Comparison of ENCODE assay signal across 22 cellular contexts in genomic region chr20:4886771-4887527, GRCh38.
DNase-seq lines count a peak whose midpoint lies in the region; ATAC-seq and TF ChIP-seq lines count a peak whose summit lies in the region.
"Had no signal": no experiment of that assay in that cellular context is flagged by ENCODE, and none has a peak within 500 bp of the region (broad histone marks: within the 10 kb centered on the region; RNA-seq: fewer than 3 reads in every experiment).

No MANE protein-coding gene starts in this region.

- TF ChIP-seq POLR2A in upper lobe of left lung (IDR thresholded peaks at IDR 0.05): no peak

- no peaks in the 10 kb centered on the region for H3K27me3 Mint-ChIP-seq in activated naive CD4-positive, alpha-beta T cell treated with anti-CD3 and anti-CD28 coated beads, Interleukin-2, amount 50 U/mL, for 24 hours
- H3K27me3 Mint-ChIP-seq in Calu3 (ENCODE audit: unreplicated experiment): no peaks in the 10 kb centered on the region
- H3K27me3 Mint-ChIP-seq: activated CD8-positive, alpha-beta T cell treated with anti-CD3 and anti-CD28 coated beads for 36 hours had no signal

- ATAC-seq in upper lobe of left lung (ENCODE audit: low FRiP score in 2 of 2): peak; percentile 25 to 52
- no peak for ATAC-seq in activated CD4-positive, CD25-positive, alpha-beta regulatory T cell treated with anti-CD3 and anti-CD28 coated beads, Interleukin-2, amount 50 U/mL, for 24 hours
- ATAC-seq: activated CD8-positive, alpha-beta T cell treated with anti-CD3 and anti-CD28 coated beads for 36 hours; HCT116; K562; stimulated activated naive CD8-positive, alpha-beta T cell treated with anti-CD3 and anti-CD28 coated beads, Interleukin-15, Interleukin-2, amounts not matched to agents 100 U/mL and 50 U/mL, for 24 hours; WTC11 had no signal

- no TSS peak for BruUV-seq in Calu3 (replicated peaks; lab: Mats Ljungman, UMichigan)

- H3K27ac ChIP-seq in upper lobe of left lung: no peak overlapping the region
- H3K27ac ChIP-seq: left ventricle myocardium inferior had no signal

- no peaks in the 10 kb centered on the region for H3K9me3 Mint-ChIP-seq in activated naive CD4-positive, alpha-beta T cell treated with anti-CD3 and anti-CD28 coated beads, Interleukin-2, amount 50 U/mL, for 24 hours
- H3K9me3 Mint-ChIP-seq in Calu3 (ENCODE audit: low read depth, unreplicated experiment): no peaks in the 10 kb centered on the region
- H3K9me3 Mint-ChIP-seq: activated CD8-positive, alpha-beta T cell treated with anti-CD3 and anti-CD28 coated beads for 36 hours; WTC11 had no signal

- H3K27ac Mint-ChIP-seq in activated naive CD4-positive, alpha-beta T cell treated with anti-CD3 and anti-CD28 coated beads, Interleukin-2, amount 50 U/mL, for 24 hours: peak overlapping the region; percentile 59
- H3K27ac Mint-ChIP-seq in Calu3 (ENCODE audit: unreplicated experiment): no peak overlapping the region
- H3K27ac Mint-ChIP-seq: activated CD8-positive, alpha-beta T cell treated with anti-CD3 and anti-CD28 coated beads for 36 hours had no signal

- no peaks in the 10 kb centered on the region for H3K4me1 ChIP-seq in upper lobe of left lung
- H3K4me1 ChIP-seq: left ventricle myocardium inferior had no signal

- no peak overlapping the region for H3K4me3 ChIP-seq in upper lobe of left lung
- H3K4me3 ChIP-seq: dorsolateral prefrontal cortex, K562, left ventricle myocardium inferior had no signal

- no peak for TF ChIP-seq EP300 in upper lobe of left lung (IDR thresholded peaks at IDR 0.05)

- no peak for DNase-seq in activated naive CD4-positive, alpha-beta T cell (lab: John Stamatoyannopoulos, UW)
- DNase-seq in NCI-H510A treated with DMSO at 0.1 percent for 48 hours (lab: John Stamatoyannopoulos, UW): peak; percentile 24
- peak; percentile 51 for DNase-seq in globus pallidus (ENCODE audit: low spot score)
- no peak for DNase-seq in upper lobe of left lung
- DNase-seq in Calu3: no peak
- DNase-seq in UCSD-AML1 (lab: John Stamatoyannopoulos, UW; ENCODE audit: unreplicated experiment): no peak
- DNase-seq: activated CD8-positive, alpha-beta T cell treated with anti-CD3 and anti-CD28 coated beads for 36 hours; COR-L47; dorsolateral prefrontal cortex; EL; erythroblast; left ventricle myocardium inferior; NCI-H1092; NCI-H2081 treated with DMSO at 0.1 percent for 48 hours; NCI-H82; occipital lobe; stimulated activated naive CD8-positive, alpha-beta T cell treated with anti-CD3 and anti-CD28 coated beads, Interleukin-15, Interleukin-2, amounts not matched to agents 100 U/mL and 50 U/mL, for 24 hours had no signal

- CTCF ChIA-PET in Calu3 (lab: Charles Lee): no interaction called here

- intact Hi-C loops in Calu3 (cut with micrococcal nuclease; ENCODE audit: unreplicated experiment): no loop called here

- H3K36me3 Mint-ChIP-seq in activated naive CD4-positive, alpha-beta T cell treated with anti-CD3 and anti-CD28 coated beads, Interleukin-2, amount 50 U/mL, for 24 hours: peaks cover 9% of the 10 kb centered on the region
- H3K36me3 Mint-ChIP-seq in Calu3 (ENCODE audit: insufficient read depth, unreplicated experiment): no peaks in the 10 kb centered on the region
- H3K36me3 Mint-ChIP-seq: WTC11 had no signal

- WGBS in upper lobe of left lung, 2 donors: 83 to 88% methylated on average over 7 to 8 of the region's 8 CpGs

- no peaks in the 10 kb centered on the region for H3K9me3 ChIP-seq in upper lobe of left lung
- H3K9me3 ChIP-seq: left ventricle myocardium inferior had no signal

- H3K36me3 ChIP-seq in upper lobe of left lung: peaks cover 0 to 39% (median 16%) of the 10 kb centered on the region in 4 donors

- H3K4me3 Mint-ChIP-seq in activated naive CD4-positive, alpha-beta T cell treated with anti-CD3 and anti-CD28 coated beads, Interleukin-2, amount 50 U/mL, for 24 hours: no peak overlapping the region
- no peak overlapping the region for H3K4me3 Mint-ChIP-seq in Calu3 (ENCODE audit: low read depth, unreplicated experiment)
- H3K4me3 Mint-ChIP-seq: activated CD8-positive, alpha-beta T cell treated with anti-CD3 and anti-CD28 coated beads for 36 hours; WTC11 had no signal

- no peaks in the 10 kb centered on the region for H3K27me3 ChIP-seq in upper lobe of left lung
- H3K27me3 ChIP-seq: dorsolateral prefrontal cortex had no signal

- no peaks in the 10 kb centered on the region for H3K4me1 Mint-ChIP-seq in activated naive CD4-positive, alpha-beta T cell treated with anti-CD3 and anti-CD28 coated beads, Interleukin-2, amount 50 U/mL, for 24 hours
- no peaks in the 10 kb centered on the region for H3K4me1 Mint-ChIP-seq in Calu3 (ENCODE audit: low read depth, unreplicated experiment)
- H3K4me1 Mint-ChIP-seq: WTC11 had no signal

- TF ChIP-seq CTCF in upper lobe of left lung (IDR thresholded peaks at IDR 0.05) (no peak), Calu3 (IDR thresholded peaks at IDR 0.05; ENCODE audit: unreplicated experiment) (no peak)

Comparison
In these comparisons a context has a peak if more than half of its experiments do, and no peak if none do; other contexts are left out.
1. DNase-seq: peak in NCI-H510A treated with DMSO at 0.1 percent for 48 hours (single experiment) and globus pallidus (single experiment); none in activated naive CD4-positive, alpha-beta T cell (0 of 4), upper lobe of left lung (0 of 2), Calu3 (single experiment) and UCSD-AML1 (single experiment).
2. ATAC-seq: peak in upper lobe of left lung (2 of 2); none in activated CD4-positive, CD25-positive, alpha-beta regulatory T cell treated with anti-CD3 and anti-CD28 coated beads, Interleukin-2, amount 50 U/mL, for 24 hours (0 of 2).